ENCODE assay signal across 8 cellular contexts in genomic region chr20:59940129-59940955, GRCh38. TPM values are rescaled to one million over a fixed set of nuclear protein-coding genes. Genes with fewer than 3 reads are reported as not detected.
A peak's percentile ranks its signal among the peaks of the same experiment; 100 is the strongest.
DNase-seq lines count a peak whose midpoint lies in the region; ATAC-seq and TF ChIP-seq lines count a peak whose summit lies in the region.

Gene FAM217B, plus strand, starts transcription at chr20:59940389. Its CDS starts 3,555 bp downstream, at chr20:59943944.
Gene PPP1R3D, minus strand, starts transcription at chr20:59940305. Its CDS starts 374 bp downstream, at chr20:59939931.

- peak; percentile 36 for TF ChIP-seq RAD21 in neural cell (conservative IDR thresholded peaks at IDR 0.05)

- H3K9me2 ChIP-seq in neural cell (ENCODE audit: insufficient read depth, low read length), result no peaks in the 10 kb centered on the region

- peaks cover 35% of the 10 kb centered on the region for H3K4me1 Mint-ChIP-seq in stimulated activated naive CD8-positive, alpha-beta T cell treated with anti-CD3 and anti-CD28 coated beads, Interleukin-15, amount 100 ng/mL, for 72 hours

- H3F3A ChIP-seq in neural cell (ENCODE audit: insufficient read depth, low read length, poor library complexity, severe bottlenecking), result peaks cover 7% of the 10 kb centered on the region

- H2AFZ ChIP-seq in neural cell (ENCODE audit: low read depth, low read length), result peak within 1 kb of the TSS; percentile 70

- H3K9me3 Mint-ChIP-seq in stimulated activated naive CD8-positive, alpha-beta T cell treated with anti-CD3 and anti-CD28 coated beads, Interleukin-15, amount 100 ng/mL, for 72 hours, result no peaks in the 10 kb centered on the region

- peak within 1 kb of the TSS; percentile 81 for H3K9ac ChIP-seq in neural cell (ENCODE audit: low read length)

- H3K9me3 ChIP-seq in RWPE2 (ENCODE audit: severe bottlenecking) (no peaks in the 10 kb centered on the region), neural cell (ENCODE audit: low read length) (no peaks in the 10 kb centered on the region)

- H4K20me1 ChIP-seq in neural cell (ENCODE audit: insufficient read depth), result no peaks in the 10 kb centered on the region

- peaks cover 37% of the 10 kb centered on the region for H3K36me3 ChIP-seq in RWPE2 (ENCODE audit: low read depth)
- no peaks in the 10 kb centered on the region for H3K36me3 ChIP-seq in neural cell (ENCODE audit: insufficient read depth, low read length)

- DNase-seq in ELF-1 (ENCODE audit: low read depth, low spot score) (peak; percentile 97), H4 (ENCODE audit: low spot score) (peak; percentile 89), LNCaP clone FGC (ENCODE audit: low read depth) (peak; percentile 92), RWPE2 (ENCODE audit: low spot score) (peak; percentile 100), fibroblast of the aortic adventitia (ENCODE audit: low read depth) (peak; percentile 96)
- peak; percentile 96 for DNase-seq in activated effector memory CD4-positive, alpha-beta T cell treated with anti-CD3 and anti-CD28 coated beads, Interleukin-2, amount 50 U/mL, for 16 hours
- DNase-seq in stimulated activated naive CD8-positive, alpha-beta T cell treated with anti-CD3 and anti-CD28 coated beads, Interleukin-15, amount 100 ng/mL, for 72 hours, result peak; percentile 89 to 91

- H3K27ac Mint-ChIP-seq in stimulated activated naive CD8-positive, alpha-beta T cell treated with anti-CD3 and anti-CD28 coated beads, Interleukin-15, amount 100 ng/mL, for 72 hours, result peak within 1 kb of the TSS; percentile 95 to 98

- TF ChIP-seq CTCF in LNCaP clone FGC (IDR thresholded peaks at IDR 0.05; ENCODE audit: control insufficient read depth, extremely low read depth, insufficient read depth), result peak; percentile 16; the same call in 1 of the 2 replicates
- peak; percentile 49 for TF ChIP-seq CTCF in RWPE2 (IDR thresholded peaks at IDR 0.05; ENCODE audit: poor library complexity, severe bottlenecking)
- no peak for TF ChIP-seq CTCF in fibroblast of the aortic adventitia (IDR thresholded peaks at IDR 0.05; ENCODE audit: insufficient read depth, low read length)
- TF ChIP-seq CTCF in neural cell (IDR thresholded peaks at IDR 0.05; ENCODE audit: poor library complexity, severe bottlenecking), result peak; percentile 53

- no peaks in the 10 kb centered on the region for H3K27me3 Mint-ChIP-seq in stimulated activated naive CD8-positive, alpha-beta T cell treated with anti-CD3 and anti-CD28 coated beads, Interleukin-15, amount 100 ng/mL, for 72 hours

- peaks cover 36% of the 10 kb centered on the region for H3K4me1 ChIP-seq in RWPE2 (ENCODE audit: insufficient read depth, poor library complexity, severe bottlenecking)

- H3K4me3 Mint-ChIP-seq in stimulated activated naive CD8-positive, alpha-beta T cell treated with anti-CD3 and anti-CD28 coated beads, Interleukin-15, amount 100 ng/mL, for 72 hours, result peak within 1 kb of the TSS; percentile 91 to 98

- peak; percentile 90 for ATAC-seq in RWPE2 (ENCODE audit: low read depth)
- ATAC-seq in stimulated activated naive CD8-positive, alpha-beta T cell treated with anti-CD3 and anti-CD28 coated beads, Interleukin-15, amount 100 ng/mL, for 72 hours, result peak; percentile 96

- peak within 1 kb of the TSS; percentile 68 for H3K4me3 ChIP-seq in LNCaP clone FGC (ENCODE audit: low read depth, low read length)
- H3K4me3 ChIP-seq in RWPE2 (ENCODE audit: severe bottlenecking), result peak within 1 kb of the TSS; percentile 48
- peak within 1 kb of the TSS; percentile 93 for H3K4me3 ChIP-seq in fibroblast of the aortic adventitia (ENCODE audit: low read depth, low read length)
- peak within 1 kb of the TSS; percentile 79 for H3K4me3 ChIP-seq in neural cell (ENCODE audit: low read length)

- peak within 1 kb of the TSS; percentile 98 for H3K4me2 ChIP-seq in neural cell (ENCODE audit: low read length)

- peak; percentile 69 for TF ChIP-seq EP300 in neural cell (conservative IDR thresholded peaks at IDR 0.05; ENCODE audit: poor library complexity, severe bottlenecking)

- H3K27me3 ChIP-seq in RWPE2 (ENCODE audit: insufficient read depth, poor library complexity, severe bottlenecking), result no peaks in the 10 kb centered on the region
- H3K27me3 ChIP-seq in neural cell (ENCODE audit: insufficient read depth, low read depth, low read length), result no peaks in the 10 kb centered on the region

- H3K27ac ChIP-seq in RWPE2 (ENCODE audit: poor library complexity, severe bottlenecking) (peak within 1 kb of the TSS; percentile 80), neural cell (ENCODE audit: low read length) (peak within 1 kb of the TSS; percentile 90)

- H3K79me2 ChIP-seq in neural cell (replicated peaks; ENCODE audit: insufficient read depth, low read length), result no peaks in the 10 kb centered on the region

TF ChIP-seq in neural cell, 6 proteins besides CTCF, POLR2A, EP300 and RAD21:
- TF ChIP-seq EZH2 (IDR thresholded peaks at IDR 0.05; ENCODE audit: borderline replicate concordance, insufficient read depth, low read length, poor library complexity, severe bottlenecking), result no peak
- TF ChIP-seq POLR2AphosphoS5 (IDR thresholded peaks at IDR 0.05), result peak; percentile 82
- TF ChIP-seq REST (IDR thresholded peaks at IDR 0.05; ENCODE audit: borderline replicate concordance), result peak; percentile 1
- peak; percentile 52 for TF ChIP-seq SMC3 (conservative IDR thresholded peaks at IDR 0.05; ENCODE audit: poor library complexity)
- TF ChIP-seq TAF1 (IDR thresholded peaks at IDR 0.05; ENCODE audit: low read depth), result peak; percentile 63
- TF ChIP-seq MXI1 (conservative IDR thresholded peaks at IDR 0.05; ENCODE audit: poor library complexity, severe bottlenecking), result peak; percentile 78
TF ChIP-seq in neural cell: peak in this region for 5.

RNA-seq across cellular contexts. Expression of gene FAM217B, which starts in this region (rescaled TPM):
- 2.8 and 3.6 TPM in 2 replicates for total RNA-seq in H4 (2014; rRNA removed; shearing (Covaris generic))
- total RNA-seq in fibroblast of the aortic adventitia (ENCODE audit: low replicate concordance), result 5.8 and 6.9 TPM in 2 replicates
- polyA plus RNA-seq in neural cell, result 14.9 and 15.1 TPM in 2 replicates
- 30.4 and 37.2 TPM in 2 replicates for polyA minus RNA-seq in neural cell

RNA-seq across cellular contexts. Expression of gene PPP1R3D, which starts in this region (rescaled TPM):
- 1.2 and 2.8 TPM in 2 replicates for total RNA-seq in H4 (2014; rRNA removed; shearing (Covaris generic))
- 4.8 and 5.6 TPM in 2 replicates for total RNA-seq in fibroblast of the aortic adventitia (ENCODE audit: low replicate concordance)
- polyA plus RNA-seq in neural cell, result 1.3 and 1.6 TPM in 2 replicates
- polyA minus RNA-seq in neural cell, result 3.2 and 4.1 TPM in 2 replicates

Comparison
In these comparisons a context has a peak if more than half of its experiments do, and no peak if none do; other contexts are left out.
1. Peak in every context shown above with its lines: DNase-seq, ATAC-seq, H3K4me3 ChIP-seq and H3K27ac ChIP-seq.